In genomic region chr5:54895816-54896341, GRCh38 we compare ENCODE assay signal across 8 cellular contexts.
DNase-seq lines count a peak whose midpoint lies in the region; ATAC-seq, FAIRE-seq and TF ChIP-seq lines count a peak whose summit lies in the region.

No MANE protein-coding gene starts in this region.

- FAIRE-seq in bronchial epithelial cell (lab: Jason Lieb, UNC) = no peak

- WGBS in lung, 2 donors = 42 to 57% methylated on average over 6 of the region's 6 CpGs

- no peaks in the 10 kb centered on the region for H3K36me3 ChIP-seq in A673 (ENCODE audit: insufficient read depth, low read length, poor library complexity, severe bottlenecking)
- H3K36me3 ChIP-seq in bronchial epithelial cell (ENCODE audit: control insufficient read depth, insufficient read depth, low read length) = no peaks in the 10 kb centered on the region
- no peaks in the 10 kb centered on the region for H3K36me3 ChIP-seq in lung (ENCODE audit: control insufficient read depth in 2 of 2, insufficient read depth in 2 of 2, low read length in 2 of 2)

- peak; percentile 41 for ATAC-seq in lung (ENCODE audit: insufficient read depth, low FRiP score)
- ATAC-seq in HG03139 (IDR thresholded peaks at IDR 0.05; ENCODE audit: unreplicated experiment) = no peak
- ATAC-seq in GM19324 (IDR thresholded peaks at IDR 0.05; ENCODE audit: low FRiP score, unreplicated experiment) = no peak
- no peak for ATAC-seq in GM18870 (IDR thresholded peaks at IDR 0.05; ENCODE audit: unreplicated experiment)

- intact Hi-C loops in A673 (cut with micrococcal nuclease; ENCODE audit: unreplicated experiment) = loop anchor here (1.0 to 5.0 kb wide), 5 partner anchors 49 to 654 kb away; partner anchors contain the start of gene SNX18

- DNase-seq in A673 (ENCODE audit: low spot score) = peak; percentile 86
- peak; percentile 28 for DNase-seq in DMS53 treated with DMSO at 0.1 percent for 48 hours (lab: John Stamatoyannopoulos, UW; ENCODE audit: unreplicated experiment)
- peak; percentile 7 for DNase-seq in NCI-H2227 treated with DMSO at 0.1 percent for 48 hours (lab: John Stamatoyannopoulos, UW)
- peak; percentile 59 for DNase-seq in bronchial epithelial cell (ENCODE audit: low read depth)
- no peak for DNase-seq in lung (ENCODE audit: low spot score)

- no peaks in the 10 kb centered on the region for H3K27me3 ChIP-seq in A673 (replicated peaks; ENCODE audit: insufficient read depth, low read depth, low read length, poor library complexity)
- no peaks in the 10 kb centered on the region for H3K27me3 ChIP-seq in bronchial epithelial cell (ENCODE audit: control insufficient read depth, insufficient read depth, low read length)
- H3K27me3 ChIP-seq in lung (ENCODE audit: control insufficient read depth, insufficient read depth) = no peaks in the 10 kb centered on the region

- BruUV-seq in A673 (replicated peaks; lab: Mats Ljungman, UMichigan) = no TSS peak

- CTCF ChIA-PET in A673 (lab: Charles Lee) = interaction anchor here (0.5 to 1.8 kb wide), 9 partner anchors 9 to 681 kb away, joined by 3 to 12 read pairs (median 4); partner anchors contain the start of gene GPX8

- no peaks in the 10 kb centered on the region for H3K9me3 ChIP-seq in A673 (ENCODE audit: low read depth, low read length, poor library complexity, severe bottlenecking)
- H3K9me3 ChIP-seq in lung (ENCODE audit: control insufficient read depth in 2 of 2, insufficient read depth in 1 of 2, low read length in 1 of 2) = no peaks in the 10 kb centered on the region

- POLR2A ChIA-PET in A673 (lab: Charles Lee; ENCODE audit: low non-redundant PET) = no interaction called here

- peaks cover 16% of the 10 kb centered on the region for H3K4me1 ChIP-seq in A673 (ENCODE audit: insufficient read depth, low read length, poor library complexity, severe bottlenecking)
- H3K4me1 ChIP-seq in lung (ENCODE audit: control insufficient read depth in 2 of 2, insufficient read depth in 2 of 2, low read length in 2 of 2) = no peaks in the 10 kb centered on the region

- peak overlapping the region; percentile 74 for H3K27ac ChIP-seq in A673 (ENCODE audit: low read depth, low read length, poor library complexity, severe bottlenecking)
- no peak overlapping the region for H3K27ac ChIP-seq in lung (ENCODE audit: low read depth in 1 of 2, low read length in 1 of 2)

- H3K4me3 ChIP-seq in A673 (ENCODE audit: low read depth, low read length, poor library complexity, severe bottlenecking) (no peak overlapping the region), bronchial epithelial cell (ENCODE audit: low read depth, low read length) (no peak overlapping the region), lung (no peak overlapping the region)

- TF ChIP-seq CTCF in A673 (conservative IDR thresholded peaks at IDR 0.05; ENCODE audit: low read depth, low read length) (peak; percentile 78), bronchial epithelial cell (IDR thresholded peaks at IDR 0.05; ENCODE audit: insufficient read depth, low read length, severe bottlenecking) (peak; percentile 52), lung (IDR thresholded peaks at IDR 0.05; ENCODE audit: control extremely low read depth, extremely low read depth) (no peak)
